Comparison of ENCODE assay signal across 1 cellular context in the genomic region with DNA sequence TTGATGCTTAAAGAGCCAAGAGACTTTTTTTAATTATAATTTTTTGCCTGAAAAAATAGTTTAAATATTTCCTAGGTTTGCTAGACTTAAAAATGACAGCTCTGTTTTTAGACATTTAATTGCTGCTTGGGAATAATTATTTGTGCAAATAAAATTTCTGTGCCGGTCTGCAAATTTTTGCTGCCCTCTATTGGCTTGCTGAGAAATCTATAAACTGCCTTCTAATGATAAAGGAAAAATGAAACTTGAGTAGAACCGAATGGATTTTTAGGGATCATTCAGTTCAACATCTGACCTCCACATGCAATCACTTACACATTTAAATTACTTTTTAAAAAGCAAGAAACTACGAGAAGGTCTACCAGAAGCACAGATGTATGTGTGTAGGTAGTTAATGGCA.
TF ChIP-seq lines count a peak whose summit lies in the region.

No MANE protein-coding gene starts in this region.

TF ChIP-seq in H1, 55 proteins besides CTCF, POLR2A, EP300 and RAD21 (continued from another document):
- TF ChIP-seq EGR1 (IDR thresholded peaks at IDR 0.05; ENCODE audit: borderline replicate concordance, low read depth, low read length), result no peak
- no peak for TF ChIP-seq GTF2F1 (IDR thresholded peaks at IDR 0.05; ENCODE audit: borderline replicate concordance, low read depth, low read length)
- TF ChIP-seq SP4 (IDR thresholded peaks at IDR 0.05; ENCODE audit: low read length), result no peak
- TF ChIP-seq RNF2 (IDR thresholded peaks at IDR 0.05; ENCODE audit: borderline replicate concordance, low read depth, low read length, missing control alignments, poor library complexity, severe bottlenecking), result no peak
- no peak for TF ChIP-seq JUND (IDR thresholded peaks at IDR 0.05; ENCODE audit: low read length)
- TF ChIP-seq, protein P1, sequence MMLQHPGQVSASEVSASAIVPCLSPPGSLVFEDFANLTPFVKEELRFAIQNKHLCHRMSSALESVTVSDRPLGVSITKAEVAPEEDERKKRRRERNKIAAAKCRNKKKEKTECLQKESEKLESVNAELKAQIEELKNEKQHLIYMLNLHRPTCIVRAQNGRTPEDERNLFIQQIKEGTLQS (IDR thresholded peaks at IDR 0.05; ENCODE audit: insufficient read depth, low read depth, low read length), result no peak
- no peak for TF ChIP-seq TEAD4 (IDR thresholded peaks at IDR 0.05; ENCODE audit: low read depth, low read length)
- TF ChIP-seq POLR2AphosphoS5 (IDR thresholded peaks at IDR 0.05; ENCODE audit: low read depth, low read length), result no peak
- no peak for TF ChIP-seq TAF1 (IDR thresholded peaks at IDR 0.05; ENCODE audit: low read depth, low read length)
- no peak for TF ChIP-seq SIN3A (conservative IDR thresholded peaks at IDR 0.05 in 1 of 2, IDR thresholded peaks at IDR 0.05 in 1 of 2; ENCODE audit: low read depth in 1 of 2, low read length in 2 of 2)
- no peak for TF ChIP-seq SUZ12 (IDR thresholded peaks at IDR 0.05; ENCODE audit: low read length)
